In genomic region chr4:169492436-169493163, GRCh38 we compare ENCODE assay signal across 8 cellular contexts.
DNase-seq lines count a peak whose midpoint lies in the region; ATAC-seq, FAIRE-seq and TF ChIP-seq lines count a peak whose summit lies in the region.

No MANE protein-coding gene starts in this region.

- POLR2A ChIA-PET in HEK293T (lab: Yijun Ruan, JAX): no interaction called here

- no peak overlapping the region for H3K4me3 ChIP-seq in cardiac fibroblast (replicated peaks in 1 of 2; ENCODE audit: low read depth in 2 of 2, low read length in 2 of 2)

- ATAC-seq in GM21825 (IDR thresholded peaks at IDR 0.05; ENCODE audit: unreplicated experiment): no peak

- CTCF ChIA-PET in HEK293T (lab: Yijun Ruan, JAX): interaction anchor here (0.6 to 1.3 kb wide), 4 partner anchors 9 to 506 kb away, joined by 3 to 5 read pairs (median 3); no protein-coding TSS in a partner anchor

- no peak for FAIRE-seq in RCC 7860 (lab: Jason Lieb, UNC)

- peak; percentile 43 for DNase-seq in NCI-H82 (lab: John Stamatoyannopoulos, UW)
- DNase-seq in NCI-H82 treated with DMSO at 0.1 percent for 48 hours (lab: John Stamatoyannopoulos, UW; ENCODE audit: unreplicated experiment): no peak
- DNase-seq in HEK293T (ENCODE audit: extremely low spot score): peak; percentile 56
- DNase-seq in RCC 7860 (ENCODE audit: low spot score): peak; percentile 21
- peak; percentile 60 to 71 for DNase-seq in cardiac fibroblast (ENCODE audit: low read depth in 2 of 2)
- DNase-seq in medulla oblongata (ENCODE audit: extremely low spot score): peak; percentile 29
- DNase-seq in stimulated activated naive CD4-positive, alpha-beta T cell treated with Interleukin-2 at 50 U/mL for 16 hours (lab: John Stamatoyannopoulos, UW): no peak

- TF ChIP-seq CTCF in cardiac fibroblast (IDR thresholded peaks at IDR 0.05; ENCODE audit: low read depth, low read length): peak; percentile 82

TF ChIP-seq in HEK293T, 16 proteins besides CTCF, POLR2A, EP300 and RAD21:
- no peak for TF ChIP-seq TARDBP (IDR thresholded peaks at IDR 0.05)
- TF ChIP-seq FOXK2 (IDR thresholded peaks at IDR 0.05): no peak
- TF ChIP-seq SP1 (IDR thresholded peaks at IDR 0.05): no peak
- no peak for TF ChIP-seq FOXM1 (IDR thresholded peaks at IDR 0.05; ENCODE audit: borderline replicate concordance)
- no peak for TF ChIP-seq ZNF384 (IDR thresholded peaks at IDR 0.05)
- no peak for TF ChIP-seq NFRKB (IDR thresholded peaks at IDR 0.05)
- no peak for TF ChIP-seq LEF1 (IDR thresholded peaks at IDR 0.05; ENCODE audit: borderline replicate concordance)
- no peak for TF ChIP-seq ELF4 (IDR thresholded peaks at IDR 0.05)
- TF ChIP-seq ARNT (IDR thresholded peaks at IDR 0.05): no peak
- TF ChIP-seq HDGF (IDR thresholded peaks at IDR 0.05; ENCODE audit: borderline replicate concordance): no peak
- TF ChIP-seq L3MBTL2 (conservative IDR thresholded peaks at IDR 0.05): no peak
- TF ChIP-seq PKNOX1 (IDR thresholded peaks at IDR 0.05): no peak
- no peak for TF ChIP-seq SUZ12 (IDR thresholded peaks at IDR 0.05)
- TF ChIP-seq CTBP1 (IDR thresholded peaks at IDR 0.05; ENCODE audit: borderline replicate concordance): no peak
- no peak for TF ChIP-seq FOXA1 (IDR thresholded peaks at IDR 0.05)
- TF ChIP-seq BHLHE40 (IDR thresholded peaks at IDR 0.05; ENCODE audit: borderline replicate concordance): no peak

Comparison
In these comparisons a context has a peak if more than half of its experiments do, and no peak if none do; other contexts are left out.
1. DNase-seq: peak in NCI-H82 (single experiment), HEK293T (single experiment), RCC 7860 (single experiment), cardiac fibroblast (2 of 2) and medulla oblongata (single experiment); none in NCI-H82 treated with DMSO at 0.1 percent for 48 hours (single experiment) and stimulated activated naive CD4-positive, alpha-beta T cell treated with Interleukin-2 at 50 U/mL for 16 hours (single experiment).